In genomic region chr1:231651621-231652257, GRCh38 we compare ENCODE assay signal across 8 cellular contexts. TPM values are rescaled to one million over a fixed set of nuclear protein-coding genes. Genes with fewer than 3 reads are reported as not detected.
DNase-seq lines count a peak whose midpoint lies in the region; ATAC-seq and TF ChIP-seq lines count a peak whose summit lies in the region.
"Not testable (repeated sequence)": the region's sequence is repeated elsewhere in the genome, so short reads cannot be mapped to it uniquely, and the experiment has no call there.

No MANE protein-coding gene starts in this region.

- POLR2A ChIA-PET in CD8-positive, alpha-beta memory T cell (lab: Charles Lee), result not testable (repeated sequence)

- peaks cover 14 to 34% (median 17%) of the 10 kb centered on the region in 3 donors for H3K4me1 Mint-ChIP-seq in CD8-positive, alpha-beta memory T cell
- H3K4me1 Mint-ChIP-seq in activated CD4-positive, alpha-beta T cell treated with anti-CD3 and anti-CD28 coated beads, Interleukin-2, amount 10 ng/mL, durations not matched to agents 24 days and 14 days, result peaks cover 28% of the 10 kb centered on the region
- H3K4me1 Mint-ChIP-seq in stimulated activated effector memory CD8-positive, alpha-beta T cell treated with anti-CD3 and anti-CD28 coated beads, Interleukin-12 subunit alpha, Interleukin-12 subunit beta, amount 100 ng/mL, for 72 hours, result peaks cover 28% of the 10 kb centered on the region

- not testable (repeated sequence) for H3K9ac ChIP-seq in colonic mucosa (ENCODE audit: low read depth in 2 of 2, low read length in 2 of 2)

- peak overlapping the region in 4 of 7 donors; percentile 10 to 65 (median 32) for H3K4me3 Mint-ChIP-seq in CD8-positive, alpha-beta memory T cell
- peak overlapping the region; percentile 17 for H3K4me3 Mint-ChIP-seq in activated CD4-positive, alpha-beta T cell treated with anti-CD3 and anti-CD28 coated beads, Interleukin-2, amount 10 ng/mL, durations not matched to agents 24 days and 14 days
- H3K4me3 Mint-ChIP-seq in stimulated activated effector memory CD8-positive, alpha-beta T cell treated with anti-CD3 and anti-CD28 coated beads, Interleukin-12 subunit alpha, Interleukin-12 subunit beta, amount 100 ng/mL, for 72 hours, result peak overlapping the region; percentile 37

- not testable (repeated sequence) for ATAC-seq in stimulated activated effector memory CD8-positive, alpha-beta T cell treated with anti-CD3 and anti-CD28 coated beads, Interleukin-12 subunit alpha, Interleukin-12 subunit beta, amount 100 ng/mL, for 72 hours

- not testable (repeated sequence) for H3K27me3 ChIP-seq in CD8-positive, alpha-beta memory T cell (ENCODE audit: insufficient read depth, low read length, poor library complexity, severe bottlenecking); colonic mucosa

- H3K36me3 ChIP-seq in CD8-positive, alpha-beta memory T cell (ENCODE audit: insufficient read depth, low read length); colonic mucosa: not testable (repeated sequence)

- H3K27ac ChIP-seq in CD8-positive, alpha-beta memory T cell (ENCODE audit: low read depth, low read length); colonic mucosa: not testable (repeated sequence)

- H3K9me3 ChIP-seq in CD8-positive, alpha-beta memory T cell (ENCODE audit: low read length); colonic mucosa: not testable (repeated sequence)

- peaks cover 0 to 38% (median 1%) of the 10 kb centered on the region in 3 donors for H3K36me3 Mint-ChIP-seq in CD8-positive, alpha-beta memory T cell
- not testable (repeated sequence) for H3K36me3 Mint-ChIP-seq in activated CD4-positive, alpha-beta T cell treated with anti-CD3 and anti-CD28 coated beads, Interleukin-2, amount 10 ng/mL, durations not matched to agents 24 days and 14 days (ENCODE audit: low read depth); stimulated activated effector memory CD8-positive, alpha-beta T cell treated with anti-CD3 and anti-CD28 coated beads, Interleukin-12 subunit alpha, Interleukin-12 subunit beta, amount 100 ng/mL, for 72 hours

- intact Hi-C loops in activated CD4-positive, alpha-beta T cell treated with anti-CD3 and anti-CD28 coated beads, Interleukin-2, amount 10 ng/mL, durations not matched to agents 24 days and 14 days (cut with micrococcal nuclease); colonic mucosa (cut with DNase I): not testable (repeated sequence)

- peaks cover 0 to 18% (median 9%) of the 10 kb centered on the region in 5 donors for H3K9me3 Mint-ChIP-seq in CD8-positive, alpha-beta memory T cell
- peaks cover 31% of the 10 kb centered on the region for H3K9me3 Mint-ChIP-seq in activated CD4-positive, alpha-beta T cell treated with anti-CD3 and anti-CD28 coated beads, Interleukin-2, amount 10 ng/mL, durations not matched to agents 24 days and 14 days
- not testable (repeated sequence) for H3K9me3 Mint-ChIP-seq in stimulated activated effector memory CD8-positive, alpha-beta T cell treated with anti-CD3 and anti-CD28 coated beads, Interleukin-12 subunit alpha, Interleukin-12 subunit beta, amount 100 ng/mL, for 72 hours

- H3K27me3 Mint-ChIP-seq in CD8-positive, alpha-beta memory T cell, result peaks cover 2 to 17% of the 10 kb centered on the region in 2 donors
- not testable (repeated sequence) for H3K27me3 Mint-ChIP-seq in activated CD4-positive, alpha-beta T cell treated with anti-CD3 and anti-CD28 coated beads, Interleukin-2, amount 10 ng/mL, durations not matched to agents 24 days and 14 days

- CTCF ChIA-PET in CD8-positive, alpha-beta memory T cell (lab: Charles Lee), result not testable (repeated sequence)

- H3K4me1 ChIP-seq in CD8-positive, alpha-beta memory T cell (ENCODE audit: insufficient read depth, low read length); colonic mucosa: not testable (repeated sequence)

- H3K4me3 ChIP-seq in CD8-positive, alpha-beta memory T cell (ENCODE audit: low read length); LNCaP clone FGC (ENCODE audit: low read depth, low read length); colonic mucosa: not testable (repeated sequence)

- TF ChIP-seq CTCF in LNCaP clone FGC (IDR thresholded peaks at IDR 0.05; ENCODE audit: control insufficient read depth, extremely low read depth, insufficient read depth); colonic mucosa (IDR thresholded peaks at IDR 0.05): not testable (repeated sequence)

- not testable (repeated sequence) for DNase-seq in CD8-positive, alpha-beta memory T cell; stimulated activated effector memory CD8-positive, alpha-beta T cell treated with anti-CD3 and anti-CD28 coated beads, Interleukin-12 subunit alpha, Interleukin-12 subunit beta, amount 100 ng/mL, for 72 hours (ENCODE audit: low spot score in 2 of 2)
- peak; percentile 1 for DNase-seq in LNCaP clone FGC (ENCODE audit: low read depth)
- peak; percentile 54 for DNase-seq in NCI-H345 treated with DMSO at 0.1 percent for 48 hours (lab: John Stamatoyannopoulos, UW; ENCODE audit: unreplicated experiment)
- DNase-seq in SHP77 treated with DMSO at 0.1 percent for 48 hours (lab: John Stamatoyannopoulos, UW), result peak; percentile 55
- peak; percentile 61 for DNase-seq in activated CD4-positive, alpha-beta T cell treated with anti-CD3 and anti-CD28 coated beads, Interleukin-2, amount 10 ng/mL, durations not matched to agents 24 days and 14 days
- peak; percentile 46 for DNase-seq in colonic mucosa
- DNase-seq in mucosa of gallbladder (ENCODE audit: low spot score), result peak; percentile 56

- H3K27ac Mint-ChIP-seq in CD8-positive, alpha-beta memory T cell, result peak overlapping the region in 3 of 8 donors; percentile 18 to 61 (median 32)
- H3K27ac Mint-ChIP-seq in activated CD4-positive, alpha-beta T cell treated with anti-CD3 and anti-CD28 coated beads, Interleukin-2, amount 10 ng/mL, durations not matched to agents 24 days and 14 days, result not testable (repeated sequence)
- peak overlapping the region; percentile 47 for H3K27ac Mint-ChIP-seq in stimulated activated effector memory CD8-positive, alpha-beta T cell treated with anti-CD3 and anti-CD28 coated beads, Interleukin-12 subunit alpha, Interleukin-12 subunit beta, amount 100 ng/mL, for 72 hours

RNA-seq across cellular contexts. Expression of gene DISC1, which starts 25.1 kb away (rescaled TPM):
- 1 to 10 TPM in 1 of 2 experiments, under 1 TPM in 1; 0.60 to 1.0 TPM for total RNA-seq in CD8-positive, alpha-beta memory T cell
- polyA plus RNA-seq in CD8-positive, alpha-beta memory T cell, result 2.4 TPM
- total RNA-seq in activated CD4-positive, alpha-beta T cell treated with anti-CD3 and anti-CD28 coated beads, Interleukin-2, amount 10 ng/mL, durations not matched to agents 24 days and 14 days, result 1.6 and 3.1 TPM in 2 replicates
- total RNA-seq in colonic mucosa, result 1 to 10 TPM; 3.4 to 5.3 TPM
- 10.8 TPM for total RNA-seq in mucosa of gallbladder
